8 cellular contexts compared by ENCODE assay signal in genomic region chr7:44977956-44978355, GRCh38. TPM values are rescaled to one million over a fixed set of nuclear protein-coding genes. Genes with fewer than 3 reads are reported as not detected.
DNase-seq lines count a peak whose midpoint lies in the region; ATAC-seq and TF ChIP-seq lines count a peak whose summit lies in the region.

No MANE protein-coding gene starts in this region.

- H3K27ac ChIP-seq in lung (ENCODE audit: low read depth in 1 of 2, low read length in 1 of 2) (peak overlapping the region in 1 of 2 donors; percentile 74), ascending aorta (no peak overlapping the region), uterus (no peak overlapping the region)

- H3K27me3 ChIP-seq in BE2C (no peaks in the 10 kb centered on the region), lung (ENCODE audit: control insufficient read depth, insufficient read depth) (no peaks in the 10 kb centered on the region), ascending aorta (no peaks in the 10 kb centered on the region), uterus (no peaks in the 10 kb centered on the region)

- POLR2A ChIA-PET in activated B cell treated with CpG ODN at 0.5 μM for 24 hours (lab: Charles Lee), result interaction anchor here (0.6 to 13.0 kb wide), 12 partner anchors 9 to 1326 kb away, joined by 3 to 325 read pairs (median 4); partner anchors contain the start of genes CCM2, DDX56, H2AZ2 and PPIA

- H3K4me1 Mint-ChIP-seq in activated B cell treated with CpG ODN at 0.5 μM for 24 hours, result peaks cover 69% of the 10 kb centered on the region

- H3K36me3 ChIP-seq in BE2C (peaks cover 25% of the 10 kb centered on the region), lung (ENCODE audit: control insufficient read depth in 2 of 2, insufficient read depth in 2 of 2, low read length in 2 of 2) (peaks cover 4 to 27% of the 10 kb centered on the region in 2 donors), ascending aorta (peaks cover 11 to 19% of the 10 kb centered on the region in 2 donors), uterus (no peaks in the 10 kb centered on the region)

- intact Hi-C loops in activated B cell treated with CpG ODN at 0.5 μM for 24 hours (cut with micrococcal nuclease), result loop anchor here (1.0 kb wide), 1 partner anchor 8 kb away; no protein-coding TSS in a partner anchor
- intact Hi-C loops in ascending aorta (cut with DNase I), result no loop called here
- intact Hi-C loops in uterus (cut with DNase I; ENCODE audit: low total_unique reads), result no loop called here

- H3K36me3 Mint-ChIP-seq in activated B cell treated with CpG ODN at 0.5 μM for 24 hours (ENCODE audit: low read depth), result peaks cover 60% of the 10 kb centered on the region

- peak overlapping the region; percentile 92 for H3K27ac Mint-ChIP-seq in activated B cell treated with CpG ODN at 0.5 μM for 24 hours

- no peaks in the 10 kb centered on the region for H3K9me3 ChIP-seq in BE2C
- no peaks in the 10 kb centered on the region for H3K9me3 ChIP-seq in lung (ENCODE audit: control insufficient read depth in 2 of 2, insufficient read depth in 1 of 2, low read length in 1 of 2)
- no peaks in the 10 kb centered on the region for H3K9me3 ChIP-seq in ascending aorta
- no peaks in the 10 kb centered on the region for H3K9me3 ChIP-seq in uterus

- H3K4me1 ChIP-seq in BE2C (peaks cover 4% of the 10 kb centered on the region; the same call in 1 of the 2 replicates), lung (ENCODE audit: control insufficient read depth in 2 of 2, insufficient read depth in 2 of 2, low read length in 2 of 2) (peaks cover 0 to 25% of the 10 kb centered on the region in 2 donors), ascending aorta (peaks cover 0 to 4% of the 10 kb centered on the region in 2 donors), uterus (no peaks in the 10 kb centered on the region)

- no peaks in the 10 kb centered on the region for H3K9me3 Mint-ChIP-seq in activated B cell treated with CpG ODN at 0.5 μM for 24 hours

- ATAC-seq in activated B cell treated with CpG ODN at 0.5 μM for 24 hours (ENCODE audit: low read depth) (no peak), lung (ENCODE audit: insufficient read depth, low FRiP score) (no peak), GM21515 (IDR thresholded peaks at IDR 0.05; ENCODE audit: unreplicated experiment) (no peak)

- no peak overlapping the region for H3K4me3 ChIP-seq in BE2C (ENCODE audit: low read depth, low read length)
- peak overlapping the region; percentile 84 for H3K4me3 ChIP-seq in GM12864 (ENCODE audit: low read depth, low read length)
- H3K4me3 ChIP-seq in lung, result peak overlapping the region; percentile 4
- H3K4me3 ChIP-seq in ascending aorta, result peak overlapping the region in 1 of 2 donors; percentile 31
- H3K4me3 ChIP-seq in uterus, result no peak overlapping the region

- 18 to 37% methylated on average over 6 of the region's 6 CpGs for WGBS in lung, 2 donors

- no peaks in the 10 kb centered on the region for H3K27me3 Mint-ChIP-seq in activated B cell treated with CpG ODN at 0.5 μM for 24 hours

- H3K4me3 Mint-ChIP-seq in activated B cell treated with CpG ODN at 0.5 μM for 24 hours, result peak overlapping the region; percentile 92

- TF ChIP-seq POLR2A in uterus (IDR thresholded peaks at IDR 0.05), result no peak

- DNase-seq in BE2C (peak; percentile 59), GM12864 (ENCODE audit: low read depth) (no peak), activated B cell treated with CpG ODN at 0.5 μM for 24 hours (no peak), lung (ENCODE audit: low spot score) (no peak), ascending aorta (ENCODE audit: low spot score in 2 of 2) (no peak), uterus (no peak), NCI-H510A (lab: John Stamatoyannopoulos, UW) (no peak)

- no peak for TF ChIP-seq CTCF in BE2C (IDR thresholded peaks at IDR 0.05; ENCODE audit: low read depth, low read length)
- TF ChIP-seq CTCF in GM12864 (IDR thresholded peaks at IDR 0.05; ENCODE audit: low read depth, low read length, missing control alignments), result no peak
- TF ChIP-seq CTCF in activated B cell treated with CpG ODN at 0.5 μM for 24 hours (IDR thresholded peaks at IDR 0.05), result no peak
- TF ChIP-seq CTCF in lung (IDR thresholded peaks at IDR 0.05; ENCODE audit: control extremely low read depth, extremely low read depth), result no peak
- TF ChIP-seq CTCF in ascending aorta (IDR thresholded peaks at IDR 0.05), result no peak
- no peak for TF ChIP-seq CTCF in uterus (IDR thresholded peaks at IDR 0.05)

- CTCF ChIA-PET in activated B cell treated with CpG ODN at 0.5 μM for 24 hours (lab: Charles Lee), result no interaction called here

RNA-seq across cellular contexts. Expression of gene MYO1G, which starts 0.9 kb away (rescaled TPM):
- not detected for polyA plus RNA-seq in BE2C (2012; ENCODE audit: insufficient read depth, insufficient read length, low read depth)
- total RNA-seq in activated B cell treated with CpG ODN at 0.5 μM for 24 hours (143 and 154 TPM in 2 replicates), lung (10 to 100 TPM; 11.9 to 44.6 TPM), ascending aorta (5.9 TPM), uterus (1 to 10 TPM in 3 of 4 donors, under 1 TPM in 1; 0.59 to 3.1 (median 1.2) TPM)
- 10 to 100 TPM; 21.8 to 76.8 TPM for polyA plus RNA-seq in lung

RNA-seq across cellular contexts. Expression of gene CCM2, which starts 22.0 kb away (rescaled TPM):
- polyA plus RNA-seq in BE2C (2012; ENCODE audit: insufficient read depth, insufficient read length, low read depth), result 42.7 TPM
- total RNA-seq in activated B cell treated with CpG ODN at 0.5 μM for 24 hours (83.8 and 89.0 TPM in 2 replicates), lung (10 to 100 TPM; 21.7 to 46.9 TPM), ascending aorta (61.5 TPM), uterus (10 to 100 TPM in 3 of 4 donors, 1 to 10 TPM in 1; 7.6 to 70.2 (median 33.6) TPM)
- polyA plus RNA-seq in lung, result 10 to 100 TPM; 55.3 to 57.6 TPM

Comparison
In these comparisons a context has a peak if more than half of its experiments do, and no peak if none do; other contexts are left out.
1. H3K4me3 ChIP-seq: peak in GM12864 (single experiment) and lung (single experiment); none in BE2C (single experiment) and uterus (0 of 2).